In genomic region chr21:40730051-40730760, GRCh38 we compare ENCODE assay signal across 24 cellular contexts.
"Had no signal": no experiment of that assay in that cellular context is flagged by ENCODE, and none has a peak within 500 bp of the region (broad histone marks: within the 10 kb centered on the region; RNA-seq: fewer than 3 reads in every experiment).

No MANE protein-coding gene starts in this region.

- H3K27me3 ChIP-seq: ovary, right atrium auricular region, tibial nerve, upper lobe of left lung, vagina had no signal

- H3K27ac Mint-ChIP-seq: mesothelial cell of epicardium; naive B cell; natural killer cell; nephron progenitor cell; progenitor cell of endocrine pancreas; stimulated activated memory B cell treated with anti-CD40 and anti-IgM and Interleukin-4, amounts not matched to agents 10 μg/mL and 1 μg/mL and 100 μg/mL, for 72 hours; stimulated activated naive CD8-positive, alpha-beta T cell treated with anti-CD3 and anti-CD28 coated beads, Interleukin-15, amount 100 ng/mL, for 72 hours had no signal

- H3K36me3 Mint-ChIP-seq: mesothelial cell of epicardium; naive B cell; natural killer cell; stimulated activated memory B cell treated with anti-CD40 and anti-IgM and Interleukin-4, amounts not matched to agents 10 μg/mL and 1 μg/mL and 100 μg/mL, for 72 hours had no signal

- H3K4me1 ChIP-seq: left ventricle myocardium inferior, right atrium auricular region, right lobe of liver, tibial nerve, upper lobe of left lung, vagina had no signal

- ATAC-seq: natural killer cell; right lobe of liver; stimulated activated memory B cell treated with anti-CD40 and anti-IgM and Interleukin-4, amounts not matched to agents 10 μg/mL and 1 μg/mL and 100 μg/mL, for 72 hours; stimulated activated naive CD8-positive, alpha-beta T cell treated with anti-CD3 and anti-CD28 coated beads, Interleukin-15, amount 100 ng/mL, for 72 hours had no signal

- H3K4me3 ChIP-seq: left ventricle myocardium inferior, lung, ovary, right atrium auricular region, right lobe of liver, smooth muscle cell, tibial nerve, upper lobe of left lung, vagina had no signal

- H3K36me3 ChIP-seq: left ventricle myocardium inferior, ovary, right atrium auricular region, right lobe of liver, tibial nerve, upper lobe of left lung, vagina had no signal

- H3K4me3 Mint-ChIP-seq: mesothelial cell of epicardium; naive B cell; natural killer cell; nephron progenitor cell; stimulated activated memory B cell treated with anti-CD40 and anti-IgM and Interleukin-4, amounts not matched to agents 10 μg/mL and 1 μg/mL and 100 μg/mL, for 72 hours; stimulated activated naive CD8-positive, alpha-beta T cell treated with anti-CD3 and anti-CD28 coated beads, Interleukin-15, amount 100 ng/mL, for 72 hours had no signal

- H3K9me3 Mint-ChIP-seq: mesothelial cell of epicardium; nephron progenitor cell; stimulated activated memory B cell treated with anti-CD40 and anti-IgM and Interleukin-4, amounts not matched to agents 10 μg/mL and 1 μg/mL and 100 μg/mL, for 72 hours had no signal

- H3K9me3 ChIP-seq: left ventricle myocardium inferior, ovary, right atrium auricular region, right lobe of liver, tibial nerve, upper lobe of left lung, vagina had no signal

- DNase-seq: islet precursor cell; left ventricle myocardium inferior; mesendoderm; naive B cell; natural killer cell; nephron progenitor cell; ovary; right lobe of liver; stimulated activated CD4-positive, alpha-beta T cell treated with anti-CD3 and anti-CD28 coated beads, Interleukin-1b, Interleukin-23, amount 100 ng/mL, for 48 hours; stimulated activated CD4-positive, alpha-beta T cell treated with anti-CD3 and anti-CD28 coated beads, Interleukin-2, amount 100 ng/mL, for 48 hours; stimulated activated CD4-positive, alpha-beta T cell treated with anti-CD3 and anti-CD28 coated beads, Interleukin-4, amount 100 ng/mL, for 4 hours; stimulated activated CD8-positive, alpha-beta memory T cell treated with anti-CD3 and anti-CD28 coated beads, Interleukin-4, amount 100 ng/mL, for 48 hours; stimulated activated naive CD4-positive, alpha-beta T cell treated with Interleukin-2 at 50 U/mL for 16 hours; stimulated activated naive CD8-positive, alpha-beta T cell treated with anti-CD3 and anti-CD28 coated beads, Interleukin-15, amount 100 ng/mL, for 72 hours; substantia nigra; upper lobe of left lung had no signal

- H3K4me1 Mint-ChIP-seq: mesothelial cell of epicardium; naive B cell; natural killer cell; nephron progenitor cell; stimulated activated memory B cell treated with anti-CD40 and anti-IgM and Interleukin-4, amounts not matched to agents 10 μg/mL and 1 μg/mL and 100 μg/mL, for 72 hours; stimulated activated naive CD8-positive, alpha-beta T cell treated with anti-CD3 and anti-CD28 coated beads, Interleukin-15, amount 100 ng/mL, for 72 hours had no signal

- H3K27me3 Mint-ChIP-seq: naive B cell; stimulated activated memory B cell treated with anti-CD40 and anti-IgM and Interleukin-4, amounts not matched to agents 10 μg/mL and 1 μg/mL and 100 μg/mL, for 72 hours; stimulated activated naive CD8-positive, alpha-beta T cell treated with anti-CD3 and anti-CD28 coated beads, Interleukin-15, amount 100 ng/mL, for 72 hours had no signal

- H3K27ac ChIP-seq: left ventricle myocardium inferior, ovary, right atrium auricular region, right lobe of liver, tibial nerve, upper lobe of left lung, vagina had no signal
